ENCODE assay signal across 8 cellular contexts in the genomic region with DNA sequence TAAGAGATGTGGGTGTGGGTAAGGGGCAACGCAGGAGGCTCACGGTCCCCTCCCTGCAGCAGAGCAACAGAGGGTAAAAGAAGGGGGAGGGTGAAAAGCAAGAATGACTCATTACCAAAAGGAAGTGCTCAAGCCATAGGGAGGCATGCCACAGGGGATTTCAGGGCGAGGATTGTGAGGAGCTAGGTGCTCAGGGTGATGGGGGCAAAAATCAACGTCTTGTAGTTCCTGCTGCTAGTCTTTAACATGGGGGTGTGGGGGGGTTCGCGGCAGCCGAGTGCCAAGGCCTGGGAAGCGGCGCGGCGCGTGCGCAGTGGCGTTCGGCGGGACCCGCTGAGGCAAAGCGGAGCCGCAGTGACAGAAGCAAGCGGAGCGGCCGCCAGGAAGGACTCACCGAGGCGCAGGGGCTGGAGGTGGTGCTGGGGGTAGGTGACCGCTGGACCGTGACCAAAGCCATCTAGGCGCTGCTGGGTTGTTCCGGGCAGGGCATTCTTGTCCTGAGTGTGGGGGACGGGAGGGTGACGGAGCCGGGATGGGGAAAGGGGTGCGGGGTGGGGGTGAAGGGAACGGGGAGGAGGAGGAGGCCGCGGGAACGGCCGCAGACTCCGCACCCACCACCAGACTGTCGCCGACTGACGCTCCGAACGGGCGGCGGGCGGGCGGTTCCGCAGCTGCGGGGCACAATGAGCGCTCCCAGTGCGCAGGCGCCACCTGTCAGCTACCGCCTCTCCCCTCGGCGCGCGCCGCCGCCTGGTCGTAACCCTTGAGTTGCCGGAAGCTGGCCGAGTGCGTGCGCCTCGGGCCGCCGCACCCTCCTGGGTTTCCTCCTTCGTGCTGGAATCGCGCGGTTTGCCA. TPM values are rescaled to one million over a fixed set of nuclear protein-coding genes. Genes with fewer than 3 reads are reported as not detected.
DNase-seq lines count a peak whose midpoint lies in the region; ATAC-seq and TF ChIP-seq lines count a peak whose summit lies in the region.

Gene SSH2, minus strand, starts transcription at position 685 of the 855 bp plus-strand sequence. Its CDS starts 228 bp downstream, at position 457.

- H3K36me3 Mint-ChIP-seq in T-cell, result no peaks in the 10 kb centered on the region
- H3K36me3 Mint-ChIP-seq in progenitor cell of endocrine pancreas (ENCODE audit: insufficient read depth), result no peaks in the 10 kb centered on the region

- H3K9me3 ChIP-seq in heart right ventricle (no peaks in the 10 kb centered on the region), upper lobe of right lung (no peaks in the 10 kb centered on the region)

- ATAC-seq in HG02678 (IDR thresholded peaks at IDR 0.05; ENCODE audit: unreplicated experiment) (peak; percentile 67), T-cell (replicated peaks in 1 of 4) (peak; percentile 77 to 81 (median 79)), heart right ventricle (peak; percentile 94 to 96 (median 96)), upper lobe of right lung (peak; percentile 95)

- TF ChIP-seq POLR2A in GM10847 (IDR thresholded peaks at IDR 0.05; ENCODE audit: extremely low read depth, insufficient read length), result peak; percentile 46

- DNase-seq in NCI-H146 treated with DMSO at 0.1 percent for 48 hours (lab: John Stamatoyannopoulos, UW; ENCODE audit: unreplicated experiment) (peak; percentile 82), T-cell (peak; percentile 76 to 92 (median 86)), heart right ventricle (peak; percentile 86 to 89), progenitor cell of endocrine pancreas (ENCODE audit: low spot score, unreplicated experiment) (peak; percentile 80), upper lobe of right lung (peak; percentile 96)

- H3K4me3 ChIP-seq in heart right ventricle, result peak within 1 kb of the TSS; percentile 53 to 93 (median 80)
- H3K4me3 ChIP-seq in upper lobe of right lung, result peak within 1 kb of the TSS; percentile 83

- peaks cover 0 to 45% (median 38%) of the 10 kb centered on the region in 9 donors for H3K4me1 ChIP-seq in heart right ventricle
- H3K4me1 ChIP-seq in upper lobe of right lung, result peaks cover 23% of the 10 kb centered on the region

- H3K27me3 Mint-ChIP-seq in T-cell, result no peaks in the 10 kb centered on the region
- no peaks in the 10 kb centered on the region for H3K27me3 Mint-ChIP-seq in progenitor cell of endocrine pancreas

- TF ChIP-seq CTCF in heart right ventricle (IDR thresholded peaks at IDR 0.05) (peak in 2 of 9 donors; percentile 6 to 18), progenitor cell of endocrine pancreas (IDR thresholded peaks at IDR 0.05; ENCODE audit: unreplicated experiment) (no peak), upper lobe of right lung (IDR thresholded peaks at IDR 0.05) (no peak)

- no peak within 1 kb of the TSS for H3K4me3 Mint-ChIP-seq in T-cell
- H3K4me3 Mint-ChIP-seq in progenitor cell of endocrine pancreas (ENCODE audit: low read depth), result no peak within 1 kb of the TSS

- H3K36me3 ChIP-seq in heart right ventricle, result peaks cover 0 to 7% (median 0%) of the 10 kb centered on the region in 9 donors
- H3K36me3 ChIP-seq in upper lobe of right lung, result no peaks in the 10 kb centered on the region

- no peaks in the 10 kb centered on the region for H3K27me3 ChIP-seq in heart right ventricle
- no peaks in the 10 kb centered on the region for H3K27me3 ChIP-seq in upper lobe of right lung

- intact Hi-C loops in heart right ventricle (cut with DNase I) (loop anchor here (1.0 to 10.0 kb wide), 14 partner anchors 62 to 315 kb away; partner anchors contain the start of gene CORO6 (in 1 of the 10)), upper lobe of right lung (cut with DNase I) (loop anchor here (5.0 kb wide), 1 partner anchor 122 kb away; no protein-coding TSS in a partner anchor)

- H3K27ac ChIP-seq in adipose tissue (ENCODE audit: low read depth, low read length) (no peak within 1 kb of the TSS), heart right ventricle (peak within 1 kb of the TSS; percentile 51 to 93 (median 91)), upper lobe of right lung (peak within 1 kb of the TSS; percentile 82)

- 0 to 1% (median 1%) methylated on average over 43 to 70 of the region's 71 CpGs for WGBS in adipose tissue, 3 donors
- 1% methylated on average over 68 to 71 of the region's 71 CpGs for WGBS in heart right ventricle, 2 donors

- no peak within 1 kb of the TSS for H3K27ac Mint-ChIP-seq in T-cell
- peak within 1 kb of the TSS; percentile 96 for H3K27ac Mint-ChIP-seq in progenitor cell of endocrine pancreas

- peaks cover 27 to 42% (median 37%) of the 10 kb centered on the region in 3 donors for H3K4me1 Mint-ChIP-seq in T-cell
- peaks cover 16% of the 10 kb centered on the region for H3K4me1 Mint-ChIP-seq in progenitor cell of endocrine pancreas (ENCODE audit: low read depth)

- CTCF ChIA-PET in T-cell (lab: Charles Lee), result interaction anchor here (0.6 to 5.8 kb wide), 22 partner anchors 8 to 1210 kb away, joined by 3 to 220 read pairs (median 6); partner anchors contain the start of genes ABHD15 (in 1 of the 2), EFCAB5 (in 1 of the 2) and RPL23A (in 1 of the 2)

- H3K9me3 Mint-ChIP-seq in T-cell (no peaks in the 10 kb centered on the region), progenitor cell of endocrine pancreas (ENCODE audit: low read depth) (no peaks in the 10 kb centered on the region)

- POLR2A ChIA-PET in T-cell (lab: Charles Lee), result interaction anchor here (0.5 to 2.1 kb wide), 9 partner anchors 9 to 1978 kb away, joined by 3 to 13 read pairs (median 3); no protein-coding TSS in a partner anchor

RNA-seq across cellular contexts. Expression of gene SSH2, which starts in this region (rescaled TPM):
- 100 to 1,000 TPM in 1 of 5 donors, 10 to 100 TPM in 4; 76.2 to 115 (median 82.7) TPM for total RNA-seq in T-cell
- 10 to 100 TPM in 2 of 3 donors, 1 to 10 TPM in 1; 7.8 to 16.1 (median 15.1) TPM for polyA plus RNA-seq in adipose tissue
- 10 to 100 TPM; 28.3 to 42.9 (median 35.8) TPM for total RNA-seq in heart right ventricle
- 10 to 100 TPM; 17.9 to 18.0 TPM for polyA plus RNA-seq in heart right ventricle
- total RNA-seq in progenitor cell of endocrine pancreas, result 20.2 and 20.7 TPM in 2 replicates
- total RNA-seq in upper lobe of right lung, result 72.0 TPM
